In genomic region chrX:12987340-12987739, GRCh38 we compare ENCODE assay signal across 26 cellular contexts. TPM values are rescaled to one million over a fixed set of nuclear protein-coding genes. Genes with fewer than 3 reads are reported as not detected.
DNase-seq lines count a peak whose midpoint lies in the region; ATAC-seq and TF ChIP-seq lines count a peak whose summit lies in the region.
"Had no signal": no experiment of that assay in that cellular context is flagged by ENCODE, and none has a peak within 500 bp of the region (broad histone marks: within the 10 kb centered on the region; RNA-seq: fewer than 3 reads in every experiment).

No MANE protein-coding gene starts in this region.

- DNase-seq in activated naive CD4-positive, alpha-beta T cell treated with anti-CD3 and anti-CD28 coated beads, Interleukin-2, amount 10 ng/mL, durations not matched to agents 7 days and 5 days = no peak
- DNase-seq in activated naive CD4-positive, alpha-beta T cell (lab: John Stamatoyannopoulos, UW) = no peak
- DNase-seq in GM12865 (ENCODE audit: low read depth) = no peak
- no peak for DNase-seq in naive thymus-derived CD8-positive, alpha-beta T cell
- no peak for DNase-seq in GOT3 (lab: John Stamatoyannopoulos, UW)
- no peak for DNase-seq in left ventricle myocardium superior
- DNase-seq: activated CD4-positive, alpha-beta T cell treated with anti-CD3 and anti-CD28 coated beads, Interleukin-2, amount 50 U/mL, for 4 hours; activated T-cell treated with anti-CD3 and anti-CD28 coated beads for 4 hours; anterior cingulate cortex; colonic mucosa; DND-41; heart right ventricle; NCI-H1436; NCI-H446; NCI-H774; stimulated activated CD4-positive, alpha-beta T cell treated with anti-CD3 and anti-CD28 coated beads, Interleukin-4, amount 100 ng/mL, for 24 hours; stimulated activated naive CD4-positive, alpha-beta T cell had no signal

- peak overlapping the region; percentile 75 for H3K27ac Mint-ChIP-seq in activated naive CD4-positive, alpha-beta T cell treated with anti-CD3 and anti-CD28 coated beads, Interleukin-2, amount 10 ng/mL, durations not matched to agents 7 days and 5 days
- H3K27ac Mint-ChIP-seq in activated T-helper 17 cell treated with anti-CD3 and anti-CD28 coated beads, Interleukin-2, amount 50 U/mL, for 72 hours = peak overlapping the region; percentile 96
- peak overlapping the region in 6 of 10 donors; percentile 96 to 100 (median 98) for H3K27ac Mint-ChIP-seq in naive thymus-derived CD8-positive, alpha-beta T cell

- CTCF ChIA-PET in activated naive CD4-positive, alpha-beta T cell treated with anti-CD3 and anti-CD28 coated beads, Interleukin-2, amount 10 ng/mL, durations not matched to agents 7 days and 5 days (lab: Charles Lee) = interaction anchor here (1.0 to 1.4 kb wide), 2 partner anchors 10 to 11 kb away, joined by 3 read pairs; no protein-coding TSS in a partner anchor

- H3K4me3 Mint-ChIP-seq in activated naive CD4-positive, alpha-beta T cell treated with anti-CD3 and anti-CD28 coated beads, Interleukin-2, amount 10 ng/mL, durations not matched to agents 7 days and 5 days = no peak overlapping the region
- H3K4me3 Mint-ChIP-seq in activated T-helper 17 cell treated with anti-CD3 and anti-CD28 coated beads, Interleukin-2, amount 50 U/mL, for 72 hours = peak overlapping the region; percentile 79
- peak overlapping the region in 4 of 10 donors; percentile 8 to 81 (median 38) for H3K4me3 Mint-ChIP-seq in naive thymus-derived CD8-positive, alpha-beta T cell

- peaks cover 4% of the 10 kb centered on the region for H3K9me3 Mint-ChIP-seq in activated naive CD4-positive, alpha-beta T cell treated with anti-CD3 and anti-CD28 coated beads, Interleukin-2, amount 10 ng/mL, durations not matched to agents 7 days and 5 days
- no peaks in the 10 kb centered on the region for H3K9me3 Mint-ChIP-seq in activated T-helper 17 cell treated with anti-CD3 and anti-CD28 coated beads, Interleukin-2, amount 50 U/mL, for 72 hours
- H3K9me3 Mint-ChIP-seq in naive thymus-derived CD8-positive, alpha-beta T cell = peaks cover 0 to 5% (median 2%) of the 10 kb centered on the region in 9 donors

- peaks cover 75% of the 10 kb centered on the region for H3K4me1 Mint-ChIP-seq in activated naive CD4-positive, alpha-beta T cell treated with anti-CD3 and anti-CD28 coated beads, Interleukin-2, amount 10 ng/mL, durations not matched to agents 7 days and 5 days
- peaks cover 31% of the 10 kb centered on the region for H3K4me1 Mint-ChIP-seq in activated T-helper 17 cell treated with anti-CD3 and anti-CD28 coated beads, Interleukin-2, amount 50 U/mL, for 72 hours
- peaks cover 23 to 68% (median 62%) of the 10 kb centered on the region in 4 donors for H3K4me1 Mint-ChIP-seq in naive thymus-derived CD8-positive, alpha-beta T cell

- H3K36me3 Mint-ChIP-seq in activated naive CD4-positive, alpha-beta T cell treated with anti-CD3 and anti-CD28 coated beads, Interleukin-2, amount 10 ng/mL, durations not matched to agents 7 days and 5 days = peaks cover 13% of the 10 kb centered on the region
- H3K36me3 Mint-ChIP-seq in activated T-helper 17 cell treated with anti-CD3 and anti-CD28 coated beads, Interleukin-2, amount 50 U/mL, for 72 hours (ENCODE audit: low read depth) = peaks cover 7% of the 10 kb centered on the region
- H3K36me3 Mint-ChIP-seq in naive thymus-derived CD8-positive, alpha-beta T cell = peaks cover 0 to 5% (median 4%) of the 10 kb centered on the region in 3 donors

- H3K27me3 Mint-ChIP-seq in activated naive CD4-positive, alpha-beta T cell treated with anti-CD3 and anti-CD28 coated beads, Interleukin-2, amount 10 ng/mL, durations not matched to agents 7 days and 5 days = no peaks in the 10 kb centered on the region
- no peaks in the 10 kb centered on the region for H3K27me3 Mint-ChIP-seq in activated T-helper 17 cell treated with anti-CD3 and anti-CD28 coated beads, Interleukin-2, amount 50 U/mL, for 72 hours
- no peaks in the 10 kb centered on the region for H3K27me3 Mint-ChIP-seq in naive thymus-derived CD8-positive, alpha-beta T cell
- H3K27me3 Mint-ChIP-seq: progenitor cell of endocrine pancreas had no signal

- H3K4me3 ChIP-seq in GM12865 (ENCODE audit: low read depth, low read length) = 0 out of 2 replicates have a peak overlapping the region, but pooled peaks have one; percentile 34
- H3K4me3 ChIP-seq: BLaER1 treated with 17β-estradiol and CSF1 and Interleukin-3, amounts not matched to agents 10 nM and 100 nM; colonic mucosa; heart right ventricle; thoracic aorta had no signal

- no peak for TF ChIP-seq CTCF in GM12865 (IDR thresholded peaks at IDR 0.05; ENCODE audit: insufficient read depth, low read depth, low read length, missing control alignments)

- POLR2A ChIA-PET in naive thymus-derived CD8-positive, alpha-beta T cell (lab: Charles Lee) = interaction anchor here (0.7 to 24.3 kb wide), 5 partner anchors 11 to 116 kb away, joined by 5 to 1336 read pairs (median 42); partner anchors contain the start of gene TMSB4X

- intact Hi-C loops in left ventricle myocardium superior (cut with micrococcal nuclease) = no loop called here

- no peak for ATAC-seq in activated T-helper 17 cell treated with anti-CD3 and anti-CD28 coated beads, Interleukin-2, amount 50 U/mL, for 72 hours (replicated peaks)
- ATAC-seq in naive thymus-derived CD8-positive, alpha-beta T cell = no peak
- ATAC-seq in left ventricle myocardium superior = no peak
- no peak for ATAC-seq in GM21447 (IDR thresholded peaks at IDR 0.05; ENCODE audit: unreplicated experiment)
- ATAC-seq: esophagus mucosa, heart right ventricle, sciatic nerve had no signal

RNA-seq across cellular contexts. Expression of gene TMSB4X, which starts 12.4 kb away (rescaled TPM):
- 1,000 to 10,000 TPM; 6,631 to 7,873 TPM for total RNA-seq in activated T-helper 17 cell treated with anti-CD3 and anti-CD28 coated beads, Interleukin-2, amount 50 U/mL, for 72 hours
- 1,000 to 10,000 TPM; 4,350 to 4,478 TPM for total RNA-seq in naive thymus-derived CD8-positive, alpha-beta T cell
- polyA plus RNA-seq in naive thymus-derived CD8-positive, alpha-beta T cell = over 10,000 TPM; 23,903 to 30,039 (median 28,786) TPM
- total RNA-seq in left ventricle myocardium superior = 942 TPM

RNA-seq across cellular contexts. Expression of gene FAM9C, which starts 57.1 kb away (rescaled TPM):
- under 1 TPM in 1 of 2 donors, not detected in 1; 0.21 TPM for total RNA-seq in activated T-helper 17 cell treated with anti-CD3 and anti-CD28 coated beads, Interleukin-2, amount 50 U/mL, for 72 hours
- total RNA-seq in naive thymus-derived CD8-positive, alpha-beta T cell = not detected
- polyA plus RNA-seq in naive thymus-derived CD8-positive, alpha-beta T cell = not detected
- total RNA-seq in left ventricle myocardium superior = 1.2 TPM
- total RNA-seq: colonic mucosa, esophagus mucosa, HT1080, lung microvascular endothelial cell, progenitor cell of endocrine pancreas, sciatic nerve, thoracic aorta had no signal
- polyA plus RNA-seq: heart right ventricle had no signal
